Comparison of ENCODE assay signal across 9 cellular contexts in genomic region chr6:132456700-132457143, GRCh38. TPM values are rescaled to one million over a fixed set of nuclear protein-coding genes. Genes with fewer than 3 reads are reported as not detected.
DNase-seq lines count a peak whose midpoint lies in the region; ATAC-seq, FAIRE-seq and TF ChIP-seq lines count a peak whose summit lies in the region.
"Had no signal": no experiment of that assay in that cellular context is flagged by ENCODE, and none has a peak within 500 bp of the region (broad histone marks: within the 10 kb centered on the region; RNA-seq: fewer than 3 reads in every experiment).

No MANE protein-coding gene starts in this region.

- H3K4me3 ChIP-seq in left lung: no peak overlapping the region
- H3K4me3 ChIP-seq in prostate gland: no peak overlapping the region
- no peak overlapping the region for H3K4me3 ChIP-seq in small intestine (ENCODE audit: low read depth in 1 of 2, low read length in 2 of 2)

- intact Hi-C loops in left lung (cut with DNase I): no loop called here
- intact Hi-C loops in prostate gland (cut with DNase I): no loop called here

- H3K27me3 ChIP-seq in left lung (no peaks in the 10 kb centered on the region), prostate gland (replicated peaks; ENCODE audit: insufficient read depth) (no peaks in the 10 kb centered on the region), small intestine (ENCODE audit: control insufficient read depth in 2 of 2, insufficient read depth in 2 of 2, low read length in 2 of 2) (no peaks in the 10 kb centered on the region)

- H3K36me3 ChIP-seq in left lung (peaks cover 0 to 71% of the 10 kb centered on the region in 2 donors), prostate gland (no peaks in the 10 kb centered on the region), small intestine (ENCODE audit: control insufficient read depth in 2 of 2, insufficient read depth in 2 of 2, low read length in 2 of 2) (peaks cover 5 to 18% of the 10 kb centered on the region in 2 donors)

- no peaks in the 10 kb centered on the region for H3K9me3 ChIP-seq in left lung
- H3K9me3 ChIP-seq in prostate gland: no peaks in the 10 kb centered on the region
- H3K9me3 ChIP-seq in small intestine (ENCODE audit: control insufficient read depth, low read depth): no peaks in the 10 kb centered on the region

- WGBS in prostate gland: 77% methylated on average over 4 of the region's 4 CpGs
- WGBS in small intestine, 3 donors: 69 to 86% (median 84%) methylated on average over 4 of the region's 4 CpGs

- TF ChIP-seq CTCF in left lung (IDR thresholded peaks at IDR 0.05) (no peak), prostate gland (IDR thresholded peaks at IDR 0.05) (no peak)

- peak; percentile 37 for DNase-seq in GM18507 (ENCODE audit: extremely low spot score, insufficient read length, low read depth)
- DNase-seq in NOMO-1 treated with dmso at 0.1 percent for 144 hours (lab: John Stamatoyannopoulos, UW; ENCODE audit: unreplicated experiment): peak; percentile 18
- DNase-seq in left lung: peak; percentile 38 to 53
- DNase-seq in prostate gland (ENCODE audit: low spot score): no peak
- no peak for DNase-seq in HuH-7.5 (ENCODE audit: low spot score)
- no peak for DNase-seq in RCC 7860 (ENCODE audit: low spot score)
- no peak for DNase-seq in small intestine

- H3K4me1 ChIP-seq in left lung: no peaks in the 10 kb centered on the region
- H3K4me1 ChIP-seq in prostate gland (replicated peaks): no peaks in the 10 kb centered on the region
- H3K4me1 ChIP-seq in small intestine (ENCODE audit: control insufficient read depth in 2 of 2, insufficient read depth in 1 of 2, low read depth in 1 of 2, low read length in 1 of 2): no peaks in the 10 kb centered on the region

- FAIRE-seq in GM18507 (lab: Jason Lieb, UNC) (peak; percentile 95), RCC 7860 (lab: Jason Lieb, UNC) (no peak), small intestine (lab: Jason Lieb, UNC) (no peak)
- FAIRE-seq: bronchial epithelial cell had no signal

- ATAC-seq in HG02588 (IDR thresholded peaks at IDR 0.05; ENCODE audit: unreplicated experiment) (peak; percentile 93), left lung (peak; percentile 53)

- peak overlapping the region in 1 of 2 donors; percentile 63 for H3K27ac ChIP-seq in left lung
- no peak overlapping the region for H3K27ac ChIP-seq in prostate gland
- H3K27ac ChIP-seq in small intestine (ENCODE audit: low read depth in 1 of 2, low read length in 1 of 2): no peak overlapping the region

- TF ChIP-seq POLR2A in prostate gland (IDR thresholded peaks at IDR 0.05): no peak

RNA-seq across cellular contexts. Expression of gene MOXD1, which starts 55.4 kb away (rescaled TPM):
- total RNA-seq in left lung: 100 to 1,000 TPM in 1 of 2 donors, 10 to 100 TPM in 1; 49.5 to 106 TPM
- 1 to 10 TPM; 4.0 to 5.5 TPM for total RNA-seq in prostate gland
- 1 to 10 TPM in 2 of 3 donors, under 1 TPM in 1; 0.45 to 2.5 (median 1.9) TPM for polyA plus RNA-seq in small intestine

RNA-seq across cellular contexts. Expression of gene STX7, which starts 56.2 kb away (rescaled TPM):
- 10 to 100 TPM; 61.2 to 69.7 TPM for total RNA-seq in left lung
- 10 to 100 TPM; 17.6 to 27.1 TPM for total RNA-seq in prostate gland
- polyA plus RNA-seq in small intestine: 10 to 100 TPM; 24.7 to 35.4 (median 33.8) TPM

Comparison
In these comparisons a context has a peak if more than half of its experiments do, and no peak if none do; other contexts are left out.
1. DNase-seq: peak in GM18507 (single experiment), NOMO-1 treated with dmso at 0.1 percent for 144 hours (single experiment) and left lung (2 of 2); none in prostate gland (single experiment), HuH-7.5 (single experiment), RCC 7860 (single experiment) and small intestine (single experiment).
2. RNA of gene MOXD1, which starts 55.4 kb away (total RNA-seq): 49.5 to 106 TPM in left lung; 4.0 to 5.5 TPM in prostate gland; every median in the first group is over 4 times any median in the second.